ENCODE assay signal across 25 cellular contexts in genomic region chr6:44731485-44732095, GRCh38.
DNase-seq lines count a peak whose midpoint lies in the region; ATAC-seq, FAIRE-seq and TF ChIP-seq lines count a peak whose summit lies in the region.
"Had no signal": no experiment of that assay in that cellular context is flagged by ENCODE, and none has a peak within 500 bp of the region (broad histone marks: within the 10 kb centered on the region; RNA-seq: fewer than 3 reads in every experiment).

No MANE protein-coding gene starts in this region.

- H3K27ac ChIP-seq in right atrium auricular region (no peak overlapping the region), astrocyte (ENCODE audit: low read depth, low read length) (no peak overlapping the region), mesodermal cell (ENCODE audit: low read depth, low read length, severe bottlenecking) (peak overlapping the region; percentile 77), colonic mucosa (no peak overlapping the region)
- H3K27ac ChIP-seq: tibial artery had no signal

- H3K9ac ChIP-seq in astrocyte (ENCODE audit: low read length) (no peak overlapping the region), colonic mucosa (ENCODE audit: low read depth in 2 of 2, low read length in 2 of 2) (no peak overlapping the region)

- H2AFZ ChIP-seq in astrocyte (ENCODE audit: low read depth, low read length), result no peak overlapping the region

- no peak for FAIRE-seq in astrocyte (lab: Jason Lieb, UNC)
- FAIRE-seq: A204.1, H1 had no signal

- H3K9me3 Mint-ChIP-seq in astrocyte (ENCODE audit: unreplicated experiment), result no peaks in the 10 kb centered on the region
- H3K9me3 Mint-ChIP-seq: activated T-helper 17 cell treated with anti-CD3 and anti-CD28 coated beads, Interleukin-2, amount 50 U/mL, for 72 hours; CD8-positive, alpha-beta memory T cell; central memory CD8-positive, alpha-beta T cell; stimulated activated naive CD8-positive, alpha-beta T cell treated with anti-CD3 and anti-CD28 coated beads, Interleukin-15, amount 100 ng/mL, for 72 hours; T-helper 2 cell treated with Interferon-gamma antibody and Interleukin-4, amounts not matched to agents 5 μg/mL and 100 μg/mL, for 36 hours; WTC11 had no signal

- H3K36me3 Mint-ChIP-seq in astrocyte (ENCODE audit: low read depth, unreplicated experiment), result no peaks in the 10 kb centered on the region
- no peaks in the 10 kb centered on the region for H3K36me3 Mint-ChIP-seq in T-helper 17 cell (ENCODE audit: low read depth)
- H3K36me3 Mint-ChIP-seq: activated naive CD8-positive, alpha-beta T cell; CD8-positive, alpha-beta memory T cell; WTC11 had no signal

- no peak for TF ChIP-seq CTCF in right atrium auricular region (IDR thresholded peaks at IDR 0.05)
- no peak for TF ChIP-seq CTCF in astrocyte (IDR thresholded peaks at IDR 0.05; ENCODE audit: insufficient read depth, low read depth, low read length)
- TF ChIP-seq CTCF in colonic mucosa (IDR thresholded peaks at IDR 0.05), result no peak

- 80 to 83% methylated on average over 6 of the region's 6 CpGs for WGBS in mesodermal cell (ENCODE audit: insufficient coverage in 2 of 2), 2 experiments

- H3K4me1 ChIP-seq in right atrium auricular region, result no peaks in the 10 kb centered on the region
- peaks cover 11% of the 10 kb centered on the region for H3K4me1 ChIP-seq in astrocyte (ENCODE audit: insufficient read depth, low read length)
- H3K4me1 ChIP-seq in mesodermal cell (ENCODE audit: control insufficient read depth, insufficient read depth, low read length, poor library complexity, severe bottlenecking), result peaks cover 19% of the 10 kb centered on the region
- peaks cover 7% of the 10 kb centered on the region for H3K4me1 ChIP-seq in colonic mucosa

- no peaks in the 10 kb centered on the region for H4K20me1 ChIP-seq in astrocyte (ENCODE audit: insufficient read depth, low read length)

- H3K79me2 ChIP-seq in astrocyte (ENCODE audit: insufficient read depth, low read length), result no peaks in the 10 kb centered on the region

- intact Hi-C loops in Right ventricle myocardium superior (cut with DNase I) (no loop called here), colonic mucosa (cut with DNase I) (no loop called here)

- H3K27ac Mint-ChIP-seq in astrocyte (ENCODE audit: unreplicated experiment) (no peak overlapping the region), T-helper 17 cell (no peak overlapping the region)
- H3K27ac Mint-ChIP-seq: activated naive CD8-positive, alpha-beta T cell; activated T-helper 17 cell treated with anti-CD3 and anti-CD28 coated beads, Interleukin-2, amount 50 U/mL, for 72 hours; stimulated activated naive CD8-positive, alpha-beta T cell treated with anti-CD3 and anti-CD28 coated beads, Interleukin-15, amount 100 ng/mL, for 72 hours; T-helper 2 cell treated with Interferon-gamma antibody and Interleukin-4, amounts not matched to agents 5 μg/mL and 100 μg/mL, for 36 hours; WTC11 had no signal

- H3K4me3 Mint-ChIP-seq in astrocyte (ENCODE audit: unreplicated experiment) (no peak overlapping the region), T-helper 17 cell (no peak overlapping the region)
- H3K4me3 Mint-ChIP-seq: activated naive CD8-positive, alpha-beta T cell; activated T-helper 17 cell treated with anti-CD3 and anti-CD28 coated beads, Interleukin-2, amount 50 U/mL, for 72 hours; CD8-positive, alpha-beta memory T cell; central memory CD8-positive, alpha-beta T cell; stimulated activated naive CD8-positive, alpha-beta T cell treated with anti-CD3 and anti-CD28 coated beads, Interleukin-15, amount 100 ng/mL, for 72 hours; T-helper 2 cell treated with Interferon-gamma antibody and Interleukin-4, amounts not matched to agents 5 μg/mL and 100 μg/mL, for 36 hours; WTC11 had no signal

- H3K27me3 Mint-ChIP-seq in astrocyte (ENCODE audit: low read depth, unreplicated experiment) (peaks cover 9% of the 10 kb centered on the region), T-helper 17 cell (no peaks in the 10 kb centered on the region)
- H3K27me3 Mint-ChIP-seq: activated naive CD8-positive, alpha-beta T cell; activated T-helper 17 cell treated with anti-CD3 and anti-CD28 coated beads, Interleukin-2, amount 50 U/mL, for 72 hours; central memory CD8-positive, alpha-beta T cell; stimulated activated naive CD8-positive, alpha-beta T cell treated with anti-CD3 and anti-CD28 coated beads, Interleukin-15, amount 100 ng/mL, for 72 hours had no signal

- no peaks in the 10 kb centered on the region for H3K27me3 ChIP-seq in right atrium auricular region
- H3K27me3 ChIP-seq in astrocyte (ENCODE audit: insufficient read depth, low read length), result peaks cover 3% of the 10 kb centered on the region
- no peaks in the 10 kb centered on the region for H3K27me3 ChIP-seq in colonic mucosa
- H3K27me3 ChIP-seq: tibial artery had no signal

- ATAC-seq in Right ventricle myocardium superior (ENCODE audit: poor library complexity), result no peak
- no peak for ATAC-seq in T-helper 17 cell
- ATAC-seq: activated T-helper 17 cell treated with anti-CD3 and anti-CD28 coated beads, Interleukin-2, amount 50 U/mL, for 72 hours; left cardiac atrium; SK-N-SH treated with all-trans-retinoic acid at 6 μM for 48 hours; stimulated activated naive CD8-positive, alpha-beta T cell treated with anti-CD3 and anti-CD28 coated beads, Interleukin-15, amount 100 ng/mL, for 72 hours; WTC11 had no signal

- no peaks in the 10 kb centered on the region for H3K9me3 ChIP-seq in right atrium auricular region
- H3K9me3 ChIP-seq in astrocyte (ENCODE audit: insufficient read depth, low read depth, low read length), result no peaks in the 10 kb centered on the region
- H3K9me3 ChIP-seq in mesodermal cell (ENCODE audit: control insufficient read depth, low read length), result no peaks in the 10 kb centered on the region
- H3K9me3 ChIP-seq in colonic mucosa, result no peaks in the 10 kb centered on the region
- H3K9me3 ChIP-seq in T-helper 17 cell (ENCODE audit: control insufficient read depth, low read length, poor library complexity, severe bottlenecking), result no peaks in the 10 kb centered on the region
- H3K9me3 ChIP-seq: tibial artery had no signal

- DNase-seq in right atrium auricular region (ENCODE audit: low spot score) (peak; percentile 11), Right ventricle myocardium superior (no peak), astrocyte (ENCODE audit: low read depth) (peak; percentile 25), NCI-H1417 treated with DMSO at 0.1 percent for 48 hours (lab: John Stamatoyannopoulos, UW) (no peak), colonic mucosa (no peak), T-helper 17 cell (no peak)
- no peak for DNase-seq in stimulated activated CD4-positive, alpha-beta T cell treated with anti-CD3 and anti-CD28 coated beads, Interleukin-4, amount 100 ng/mL, for 24 hours
- DNase-seq: aorta; CD8-positive, alpha-beta memory T cell; DMS153; KG1; left cardiac atrium; NCI-H1694 treated with DMSO at 0.1 percent for 48 hours; NCI-H748 treated with DMSO at 0.1 percent for 48 hours; stimulated activated naive CD8-positive, alpha-beta T cell treated with anti-CD3 and anti-CD28 coated beads, Interleukin-15, amount 100 ng/mL, for 72 hours; tibial artery had no signal

- peaks cover 16% of the 10 kb centered on the region for H3K4me1 Mint-ChIP-seq in astrocyte (ENCODE audit: low read depth, unreplicated experiment)
- no peaks in the 10 kb centered on the region for H3K4me1 Mint-ChIP-seq in T-helper 17 cell
- H3K4me1 Mint-ChIP-seq: CD8-positive, alpha-beta memory T cell; central memory CD8-positive, alpha-beta T cell had no signal

- peak overlapping the region; percentile 65 for H3K4me2 ChIP-seq in astrocyte (ENCODE audit: low read length)

- H3K4me3 ChIP-seq in right atrium auricular region (no peak overlapping the region), astrocyte (ENCODE audit: insufficient read depth, low read depth, low read length) (no peak overlapping the region), mesodermal cell (ENCODE audit: extremely low read depth, insufficient read depth, low read length, poor library complexity, severe bottlenecking) (no peak overlapping the region), colonic mucosa (no peak overlapping the region)
- H3K4me3 ChIP-seq: tibial artery had no signal

- H3K36me3 ChIP-seq in right atrium auricular region, result no peaks in the 10 kb centered on the region
- no peaks in the 10 kb centered on the region for H3K36me3 ChIP-seq in astrocyte (ENCODE audit: insufficient read depth, low read length)
- H3K36me3 ChIP-seq in mesodermal cell (ENCODE audit: control insufficient read depth, insufficient read depth, low read length), result no peaks in the 10 kb centered on the region
- H3K36me3 ChIP-seq in colonic mucosa, result no peaks in the 10 kb centered on the region
- H3K36me3 ChIP-seq: tibial artery had no signal

Comparison
In these comparisons a context has a peak if more than half of its experiments do, and no peak if none do; other contexts are left out.
1. DNase-seq: peak in right atrium auricular region (single experiment) and astrocyte (single experiment); none in Right ventricle myocardium superior (single experiment), NCI-H1417 treated with DMSO at 0.1 percent for 48 hours (single experiment), stimulated activated CD4-positive, alpha-beta T cell treated with anti-CD3 and anti-CD28 coated beads, Interleukin-4, amount 100 ng/mL, for 24 hours (single experiment), colonic mucosa (single experiment) and T-helper 17 cell (0 of 3).